In genomic region chr15:90265271-90266060, GRCh38 we compare ENCODE assay signal across 1 cellular context.
A peak's percentile ranks its signal among the peaks of the same experiment; 100 is the strongest.
TF ChIP-seq lines count a peak whose summit lies in the region.

NGRN (plus strand) TSS chr15:90265672; CDS start chr15:90265713, 41 bp downstream.

TF ChIP-seq in GM12878, 131 proteins besides CTCF, POLR2A, EP300 and RAD21 (continued from another document and continues in another):
- no peak for TF ChIP-seq ZBTB4 (CRISPR knock-in tag; IDR thresholded peaks at IDR 0.05)
- no peak for TF ChIP-seq SP1 (IDR thresholded peaks at IDR 0.05; ENCODE audit: low read depth, low read length)
- TF ChIP-seq CHD2 (IDR thresholded peaks at IDR 0.05; ENCODE audit: borderline replicate concordance, low read depth, low read length) = 0 out of 2 replicates have a peak, but pooled peaks have one; percentile 17
- TF ChIP-seq ATF3 (IDR thresholded peaks at IDR 0.05; ENCODE audit: borderline replicate concordance, extremely low read depth, low read depth, low read length) = no peak
- TF ChIP-seq YBX1 (IDR thresholded peaks at IDR 0.05) = no peak
- no peak for TF ChIP-seq E2F4 (IDR thresholded peaks at IDR 0.05; ENCODE audit: low read depth, low read length)
- peak; percentile 81; the same call in 1 of the 2 replicates for TF ChIP-seq MTA3 (IDR thresholded peaks at IDR 0.05; ENCODE audit: borderline replicate concordance, low read length)
- peak; percentile 66; the same call in 1 of the 2 replicates for TF ChIP-seq RELB (IDR thresholded peaks at IDR 0.05; ENCODE audit: low read depth)
- TF ChIP-seq TARDBP (IDR thresholded peaks at IDR 0.05; ENCODE audit: borderline replicate concordance) = no peak
- peak; percentile 92 for TF ChIP-seq YY1 (IDR thresholded peaks at IDR 0.05; ENCODE audit: low read depth, low read length)
- TF ChIP-seq SPI1 (IDR thresholded peaks at IDR 0.05; ENCODE audit: borderline replicate concordance, insufficient read depth, low read depth, low read length) = peak; percentile 55; the same call in 1 of the 2 replicates
- peak; percentile 70 for TF ChIP-seq MXI1 (IDR thresholded peaks at IDR 0.05; ENCODE audit: low read depth, low read length)
- TF ChIP-seq FOS (IDR thresholded peaks at IDR 0.05; ENCODE audit: borderline replicate concordance, extremely low read depth, insufficient read length) = no peak
- TF ChIP-seq ZNF592 (IDR thresholded peaks at IDR 0.05) = peak; percentile 27; the same call in 1 of the 2 replicates
- TF ChIP-seq JUND (IDR thresholded peaks at IDR 0.05; ENCODE audit: low read depth, low read length) = no peak
- peak in 1 of 2 experiments; percentile 95; a peak in 2 of 4 replicates for TF ChIP-seq ETV6 (conservative IDR thresholded peaks at IDR 0.05 in 1 of 2, IDR thresholded peaks at IDR 0.05 in 1 of 2; ENCODE audit: borderline replicate concordance in 1 of 2, low read depth in 1 of 2)
- TF ChIP-seq MYC (IDR thresholded peaks at IDR 0.05; ENCODE audit: insufficient read depth, insufficient read length, insufficient replicate concordance, low read length, severe bottlenecking) = peak; percentile 54
- no peak for TF ChIP-seq SUPT20H (IDR thresholded peaks at IDR 0.05; ENCODE audit: borderline replicate concordance, control insufficient read depth, low read depth, low read length)
- peak; percentile 65 for TF ChIP-seq STAT1 (conservative IDR thresholded peaks at IDR 0.05)
- TF ChIP-seq EGR1 (IDR thresholded peaks at IDR 0.05; ENCODE audit: borderline replicate concordance in 1 of 2, low read depth in 2 of 2, low read length in 2 of 2) = peak; percentile 1 to 50; a peak in 2 of 3 replicates
- TF ChIP-seq E4F1 (IDR thresholded peaks at IDR 0.05; ENCODE audit: borderline replicate concordance, partially characterized antibody) = peak; percentile 46
- TF ChIP-seq TCF7 (IDR thresholded peaks at IDR 0.05; ENCODE audit: borderline replicate concordance) = no peak
- TF ChIP-seq ZNF687 (IDR thresholded peaks at IDR 0.05) = peak; percentile 89
- no peak for TF ChIP-seq BCL3 (IDR thresholded peaks at IDR 0.05; ENCODE audit: borderline replicate concordance, insufficient read depth, low read depth, low read length, poor library complexity, severe bottlenecking)
- TF ChIP-seq SUZ12 (IDR thresholded peaks at IDR 0.05; ENCODE audit: unreplicated experiment) = no peak
- peak; percentile 75 for TF ChIP-seq IKZF1 (conservative IDR thresholded peaks at IDR 0.05)
- no peak for TF ChIP-seq ZSCAN29 (IDR thresholded peaks at IDR 0.05)
- no peak; the same call in 1 of the 2 replicates for TF ChIP-seq ZBED1 (IDR thresholded peaks at IDR 0.05; ENCODE audit: borderline replicate concordance)
- no peak for TF ChIP-seq ZZZ3 (IDR thresholded peaks at IDR 0.05; ENCODE audit: control insufficient read depth, insufficient read length, low read depth)
- no peak for TF ChIP-seq BMI1 (IDR thresholded peaks at IDR 0.05; ENCODE audit: borderline replicate concordance)
- no peak for TF ChIP-seq REST (IDR thresholded peaks at IDR 0.05; ENCODE audit: low read depth, low read length)
- peak; percentile 65 for TF ChIP-seq LARP7 (IDR thresholded peaks at IDR 0.05)
- TF ChIP-seq IKZF2 (IDR thresholded peaks at IDR 0.05) = peak in 1 of 2 experiments; percentile 6; a peak in 1 of 4 replicates
